ENCODE assay signal across 9 cellular contexts in genomic region chr3:179446501-179446900, GRCh38. TPM values are rescaled to one million over a fixed set of nuclear protein-coding genes. Genes with fewer than 3 reads are reported as not detected.
DNase-seq lines count a peak whose midpoint lies in the region; ATAC-seq, FAIRE-seq and TF ChIP-seq lines count a peak whose summit lies in the region.
"Had no signal": no experiment of that assay in that cellular context is flagged by ENCODE, and none has a peak within 500 bp of the region (broad histone marks: within the 10 kb centered on the region; RNA-seq: fewer than 3 reads in every experiment).

No MANE protein-coding gene starts in this region.

- BruUV-seq in HepG2 (replicated peaks; lab: Mats Ljungman, UMichigan), result no TSS peak

- H3K9me3 ChIP-seq in HepG2 (ENCODE audit: low read length), result no peaks in the 10 kb centered on the region
- H3K9me3 ChIP-seq in CD8-positive, alpha-beta memory T cell (ENCODE audit: low read length), result no peaks in the 10 kb centered on the region
- H3K9me3 ChIP-seq: MG63 had no signal

- intact Hi-C loops in HepG2 (cut with micrococcal nuclease; ENCODE audit: unreplicated experiment), result loop anchor here (1.0 kb wide), 1 partner anchor 112 kb away; no protein-coding TSS in a partner anchor

- 0 out of 2 replicates have a peak, but pooled peaks have one; percentile 23 for TF ChIP-seq RAD21 in HepG2 (CRISPR knock-in tag; IDR thresholded peaks at IDR 0.05)

- no peak for TF ChIP-seq POLR2A in HepG2 (IDR thresholded peaks at IDR 0.05; ENCODE audit: insufficient read depth in 1 of 2, low read depth in 2 of 2, low read length in 2 of 2)

- H3K9me3 Mint-ChIP-seq in HFFc6 (no peaks in the 10 kb centered on the region), WTC11 (no peaks in the 10 kb centered on the region)
- peaks cover 0 to 1% (median 0%) of the 10 kb centered on the region in 5 donors for H3K9me3 Mint-ChIP-seq in CD8-positive, alpha-beta memory T cell

- H3K36me3 Mint-ChIP-seq in HFFc6 (ENCODE audit: low read depth) (peaks cover 13% of the 10 kb centered on the region), WTC11 (no peaks in the 10 kb centered on the region)
- peaks cover 0 to 4% (median 2%) of the 10 kb centered on the region in 3 donors for H3K36me3 Mint-ChIP-seq in CD8-positive, alpha-beta memory T cell

- no peak for FAIRE-seq in D721Med (lab: Jason Lieb, UNC)
- FAIRE-seq in HepG2 (lab: Jason Lieb, UNC), result no peak

- CTCF ChIA-PET in WTC11 (lab: Charles Lee), result interaction anchor here (0.5 to 1.3 kb wide), 8 partner anchors 8 to 203 kb away, joined by 3 to 9 read pairs (median 5); partner anchors contain the start of gene ACTL6A
- CTCF ChIA-PET in HepG2 (lab: Yijun Ruan, JAX; ENCODE audit: low intra/inter-chr PET ratio, low total read pairs), result interaction anchor here (1.8 kb wide), 1 partner anchor 112 kb away, joined by 9 read pairs; no protein-coding TSS in a partner anchor
- CTCF ChIA-PET in CD8-positive, alpha-beta memory T cell (lab: Charles Lee), result no interaction called here

- no peak overlapping the region for H3K4me3 ChIP-seq in HepG2 (replicated peaks in 1 of 3; ENCODE audit: insufficient read depth in 1 of 3, low read depth in 2 of 3, low read length in 3 of 3)
- no peak overlapping the region for H3K4me3 ChIP-seq in CD8-positive, alpha-beta memory T cell (ENCODE audit: low read length)
- H3K4me3 ChIP-seq: MG63 had no signal

- peak; percentile 41 for ATAC-seq in WTC11
- peak; percentile 64 for ATAC-seq in HepG2
- no peak for ATAC-seq in left lobe of liver
- ATAC-seq in HG03571 (IDR thresholded peaks at IDR 0.05; ENCODE audit: unreplicated experiment), result no peak

- H3K27ac Mint-ChIP-seq in HFFc6, result no peak overlapping the region
- H3K27ac Mint-ChIP-seq in WTC11, result no peak overlapping the region
- H3K27ac Mint-ChIP-seq in CD8-positive, alpha-beta memory T cell, result no peak overlapping the region

- H3K4me3 Mint-ChIP-seq in HFFc6, result no peak overlapping the region
- H3K4me3 Mint-ChIP-seq in WTC11, result no peak overlapping the region
- no peak overlapping the region for H3K4me3 Mint-ChIP-seq in CD8-positive, alpha-beta memory T cell

- POLR2A ChIA-PET in WTC11 (lab: Charles Lee) (interaction anchor here (0.6 to 1.0 kb wide), 2 partner anchors 15 to 116 kb away, joined by 4 read pairs; partner anchors contain the start of gene ACTL6A), HepG2 (lab: Yijun Ruan, JAX) (no interaction called here)
- POLR2A ChIA-PET in CD8-positive, alpha-beta memory T cell (lab: Charles Lee), result no interaction called here

- TF ChIP-seq CTCF in D721Med (IDR thresholded peaks at IDR 0.05; ENCODE audit: insufficient read depth, missing control alignments), result peak; percentile 43
- peak; percentile 66 for TF ChIP-seq CTCF in HFFc6 (IDR thresholded peaks at IDR 0.05)
- TF ChIP-seq CTCF in WTC11 (IDR thresholded peaks at IDR 0.05), result no peak
- TF ChIP-seq CTCF in HepG2 (CRISPR knock-in tag; IDR thresholded peaks at IDR 0.05), result peak; percentile 36

- H3K27ac ChIP-seq in HepG2 (ENCODE audit: extremely low read length, insufficient read depth, low read length), result no peak overlapping the region
- no peak overlapping the region for H3K27ac ChIP-seq in CD8-positive, alpha-beta memory T cell (ENCODE audit: low read depth, low read length)

- no peak overlapping the region for H3K4me2 ChIP-seq in HepG2 (ENCODE audit: low read depth, low read length)

- no peaks in the 10 kb centered on the region for H3K79me2 ChIP-seq in HepG2 (ENCODE audit: insufficient read depth, low read length)

- H4K20me1 ChIP-seq in HepG2 (ENCODE audit: insufficient read depth, low read length), result no peaks in the 10 kb centered on the region

- H3K27me3 Mint-ChIP-seq in HFFc6 (ENCODE audit: insufficient read depth), result peaks cover 4% of the 10 kb centered on the region; the same call in 1 of the 2 replicates
- H3K27me3 Mint-ChIP-seq in WTC11 (ENCODE audit: low read depth), result peaks cover 16% of the 10 kb centered on the region
- H3K27me3 Mint-ChIP-seq in CD8-positive, alpha-beta memory T cell, result peaks cover 28 to 50% of the 10 kb centered on the region in 2 donors

- H3K27me3 ChIP-seq in HepG2 (ENCODE audit: control insufficient read depth in 1 of 2, insufficient read depth in 2 of 2, low read length in 2 of 2), result peaks cover 2 to 4% of the 10 kb centered on the region in 2 experiments; a peak in 1 of 5 replicates
- peaks cover 7% of the 10 kb centered on the region for H3K27me3 ChIP-seq in CD8-positive, alpha-beta memory T cell (ENCODE audit: insufficient read depth, low read length, poor library complexity, severe bottlenecking)
- H3K27me3 ChIP-seq: MG63 had no signal

- H2AFZ ChIP-seq in HepG2 (ENCODE audit: low read length), result no peak overlapping the region

- DNase-seq in D721Med (ENCODE audit: insufficient read length, low spot score), result no peak
- peak; percentile 14 for DNase-seq in HFFc6
- no peak for DNase-seq in WTC11 (ENCODE audit: low spot score)
- peak; percentile 27 for DNase-seq in HepG2 (ENCODE audit: low spot score)
- DNase-seq in GM19238 (ENCODE audit: insufficient read length, low spot score), result no peak
- no peak for DNase-seq in left lobe of liver (ENCODE audit: low spot score)
- no peak for DNase-seq in CD8-positive, alpha-beta memory T cell
- DNase-seq: MG63 had no signal

- no peaks in the 10 kb centered on the region for H3K36me3 ChIP-seq in HepG2 (replicated peaks in 1 of 2; ENCODE audit: control insufficient read depth in 1 of 2, insufficient read depth in 2 of 2, low read length in 2 of 2)
- no peaks in the 10 kb centered on the region for H3K36me3 ChIP-seq in CD8-positive, alpha-beta memory T cell (ENCODE audit: insufficient read depth, low read length)

- 6% methylated on average over 7 of the region's 7 CpGs for WGBS in HepG2 (ENCODE audit: low lambda C conversion rate)

- H3K4me1 Mint-ChIP-seq in HFFc6 (ENCODE audit: low read depth) (peaks cover 50% of the 10 kb centered on the region), WTC11 (peaks cover 30% of the 10 kb centered on the region)
- H3K4me1 Mint-ChIP-seq in CD8-positive, alpha-beta memory T cell, result peaks cover 8 to 11% (median 11%) of the 10 kb centered on the region in 3 donors

- no peaks in the 10 kb centered on the region for H3K4me1 ChIP-seq in HepG2 (ENCODE audit: insufficient read depth, low read length)
- peaks cover 8% of the 10 kb centered on the region for H3K4me1 ChIP-seq in CD8-positive, alpha-beta memory T cell (ENCODE audit: insufficient read depth, low read length)

- TF ChIP-seq EP300 in HepG2 (IDR thresholded peaks at IDR 0.05; ENCODE audit: low read depth in 2 of 2, low read length in 2 of 2) (no peak), HepG2 (CRISPR knock-in tag; IDR thresholded peaks at IDR 0.05; ENCODE audit: borderline replicate concordance) (no peak)

- in situ Hi-C loops in HepG2 (cut with HindIII; ENCODE audit: extremely low pct_ligation_motif_present, low pct_unique_long_range_greater_than_20kb), result no loop called here

- no peak overlapping the region for H3K9ac ChIP-seq in HepG2 (ENCODE audit: insufficient read depth, low read depth, low read length)

TF ChIP-seq in WTC11, 78 proteins besides CTCF, POLR2A, EP300 and RAD21 (continues in another document):
- TF ChIP-seq FOXJ3 (CRISPR knock-in tag; IDR thresholded peaks at IDR 0.05; ENCODE audit: borderline replicate concordance) (no peak), CREB1 (CRISPR knock-in tag; IDR thresholded peaks at IDR 0.05) (no peak), SMAD3 (CRISPR knock-in tag; IDR thresholded peaks at IDR 0.05; ENCODE audit: borderline replicate concordance) (no peak)

TF ChIP-seq in HepG2, 621 proteins besides CTCF, POLR2A, EP300 and RAD21:
- no peak for TF ChIP-seq ZC3H13 (CRISPR knock-in tag; IDR thresholded peaks at IDR 0.05)
- TF ChIP-seq RXRB (CRISPR knock-in tag; IDR thresholded peaks at IDR 0.05; ENCODE audit: borderline replicate concordance), result no peak
- TF ChIP-seq ZMAT3 (CRISPR knock-in tag; conservative IDR thresholded peaks at IDR 0.05), result no peak
- TF ChIP-seq U2AF2 (IDR thresholded peaks at IDR 0.05; ENCODE audit: low read depth, low read length), result no peak
- no peak for TF ChIP-seq CAMTA2 (CRISPR knock-in tag; IDR thresholded peaks at IDR 0.05; ENCODE audit: borderline replicate concordance)
- peak; percentile 37; the same call in 1 of the 2 replicates for TF ChIP-seq SMC3 (IDR thresholded peaks at IDR 0.05; ENCODE audit: low read length)
- TF ChIP-seq STAG1 (CRISPR knock-in tag; IDR thresholded peaks at IDR 0.05), result peak; percentile 36; the same call in 1 of the 2 replicates
- no peak for TF ChIP-seq SUZ12 (IDR thresholded peaks at IDR 0.05; ENCODE audit: low read depth, low read length)
- TF ChIP-seq ZNF232 (CRISPR knock-in tag; IDR thresholded peaks at IDR 0.05; ENCODE audit: borderline replicate concordance), result no peak
TF ChIP-seq in HepG2: peak in this region for 2.

RNA-seq across cellular contexts. Expression of gene GNB4, which starts 4.8 kb away (rescaled TPM):
- total RNA-seq in HFFc6 (2021; fragmentation: NEBNext Ultra II Directional; extraction: Animal tissue kit (Norgen Biotek cat#: 25700)), result 10 to 100 TPM; 40.8 to 51.0 (median 46.3) TPM
- total RNA-seq in WTC11 (2021), result 33.8 to 38.2 TPM (median 36.7 TPM) in 3 replicates
- total RNA-seq in HepG2 (2016; rRNA removed; fragmentation: Illumina TruSeq; extraction: Trizol), result 0.13 and 0.36 TPM in 2 replicates
- total RNA-seq in HepG2 (2016; cell fraction: cytosol; rRNA removed; fragmentation: Illumina TruSeq; extraction: Trizol; ENCODE audit: low read depth), result not detected in 2 replicates
- 0.18 and 0.22 TPM in 2 replicates for total RNA-seq in HepG2 (2016; cell fraction: insoluble cytoplasmic fraction; rRNA removed; fragmentation: Illumina TruSeq; extraction: Trizol)
- total RNA-seq in HepG2 (2016; cell fraction: membrane; rRNA removed; fragmentation: Illumina TruSeq; extraction: Trizol), result 0.10 and 0.22 TPM in 2 replicates
- 0.09 and 0.13 TPM in 2 replicates for total RNA-seq in HepG2 (2016; cell fraction: nucleus; rRNA removed; fragmentation: Illumina TruSeq; extraction: Trizol)
- polyA plus RNA-seq in HepG2 (2011; rRNA removed), result 0.01 and 0.07 TPM in 2 replicates
- 0.01 and 0.04 TPM in 2 replicates for polyA plus RNA-seq in HepG2 (2011; cell fraction: cytosol; rRNA removed)
- polyA plus RNA-seq in HepG2 (2011; cell fraction: nucleus; rRNA removed), result not detected in 2 replicates
- 0.25 and 0.31 TPM in 2 replicates for polyA plus RNA-seq in HepG2 (2012)
- 0.01 TPM in 1 of 2 replicates, not detected in the other for polyA plus RNA-seq in HepG2 (2016; cell fraction: cytosol; fragmentation: Illumina TruSeq; extraction: Trizol; ENCODE audit: low read depth)
- 0.19 and 0.20 TPM in 2 replicates for polyA plus RNA-seq in HepG2 (2016; cell fraction: insoluble cytoplasmic fraction; fragmentation: Illumina TruSeq; extraction: Trizol; ENCODE audit: low read depth)
- polyA plus RNA-seq in HepG2 (2016; cell fraction: membrane; fragmentation: Illumina TruSeq; extraction: Trizol; ENCODE audit: low read depth), result 0.02 and 0.05 TPM in 2 replicates
- polyA plus RNA-seq in HepG2 (2016; cell fraction: nucleus; fragmentation: Illumina TruSeq; extraction: Trizol; ENCODE audit: insufficient read depth, low read depth), result not detected in 2 replicates
- polyA minus RNA-seq in HepG2 (2011; rRNA and poly(A)+ RNA removed; ENCODE audit: low replicate concordance), result 0.66 and 46.6 TPM in 2 replicates
- polyA minus RNA-seq in HepG2 (2011; cell fraction: cytosol; rRNA and poly(A)+ RNA removed), result 0.20 and 0.53 TPM in 2 replicates
- polyA minus RNA-seq in HepG2 (2011; cell fraction: nucleus; rRNA and poly(A)+ RNA removed), result 0.26 and 0.75 TPM in 2 replicates
- 3.3 TPM for total RNA-seq in left lobe of liver
- 1 to 10 TPM; 1.5 to 1.9 TPM for total RNA-seq in CD8-positive, alpha-beta memory T cell
- 0.16 TPM for polyA plus RNA-seq in CD8-positive, alpha-beta memory T cell

Comparison
In these comparisons a context has a peak if more than half of its experiments do, and no peak if none do; other contexts are left out.
1. DNase-seq: peak in HFFc6 (single experiment) and HepG2 (single experiment); none in D721Med (single experiment), WTC11 (single experiment), GM19238 (single experiment), left lobe of liver (single experiment) and CD8-positive, alpha-beta memory T cell (0 of 5).
2. ATAC-seq: peak in WTC11 (single experiment) and HepG2 (single experiment); none in left lobe of liver (single experiment) and HG03571 (single experiment).